ENCODE assay signal across 30 cellular contexts in genomic region chr15:78822514-78822913, GRCh38. TPM values are rescaled to one million over a fixed set of nuclear protein-coding genes. Genes with fewer than 3 reads are reported as not detected.
"Had no signal": no experiment of that assay in that cellular context is flagged by ENCODE, and none has a peak within 500 bp of the region (broad histone marks: within the 10 kb centered on the region; RNA-seq: fewer than 3 reads in every experiment).

No MANE protein-coding gene starts in this region.

- H3K9me3 ChIP-seq: left ventricle myocardium inferior, ovary, uterus had no signal

- H3K36me3 ChIP-seq: cardiac muscle cell, left ventricle myocardium inferior, ovary, uterus, WERI-Rb-1 had no signal

- H3K4me3 ChIP-seq: cardiac muscle cell, left ventricle myocardium inferior, lung, ovary, skin epidermis, uterus had no signal

- ATAC-seq: activated T-helper 17 cell treated with anti-CD3 and anti-CD28 coated beads, Interleukin-2, amount 50 U/mL, for 72 hours; esophagus mucosa; naive thymus-derived CD4-positive, alpha-beta T cell; sciatic nerve; stimulated activated memory B cell treated with anti-CD40 and anti-IgM and Interleukin-4, amounts not matched to agents 10 μg/mL and 1 μg/mL and 100 μg/mL, for 72 hours; stimulated activated naive CD8-positive, alpha-beta T cell treated with anti-CD3 and anti-CD28 coated beads, Interleukin-15, amount 100 ng/mL, for 72 hours had no signal

- DNase-seq: activated CD4-positive, alpha-beta memory T cell treated with anti-CD3 and anti-CD28 coated beads, Interleukin-2, amount 10 ng/mL, durations not matched to agents 7 days and 5 days; activated CD4-positive, alpha-beta T cell treated with anti-CD3 and anti-CD28 coated beads, Interleukin-2, amount 10 ng/mL, durations not matched to agents 24 days and 14 days; activated CD4-positive, CD25-positive, alpha-beta regulatory T cell treated with anti-CD3 and anti-CD28 coated beads, Interleukin-2, amount 50 U/mL, for 72 hours; activated CD8-positive, alpha-beta memory T cell treated with anti-CD3 and anti-CD28 coated beads, Interleukin-2, amount 50 U/mL, for 48 hours; activated gamma-delta T cell treated with Interleukin-2 at 50 U/mL for 16 hours; activated naive CD4-positive, alpha-beta T cell treated with anti-CD3 and anti-CD28 coated beads, Interleukin-2, amount 50 U/mL, for 16 hours; activated T-cell treated with anti-CD3 and anti-CD28 coated beads, Interleukin-2, amount 50 U/mL, for 24 hours; anterior cingulate cortex; cerebellar nuclear complex; cortex of kidney; endodermal cell; left ventricle myocardium inferior; naive thymus-derived CD4-positive, alpha-beta T cell; ovary; retina; stimulated activated CD4-positive, alpha-beta T cell treated with anti-CD3 and anti-CD28 coated beads, Interleukin-12 subunit alpha, Interleukin-12 subunit beta, amount 100 ng/mL, for 4 hours; stimulated activated CD4-positive, alpha-beta T cell treated with anti-CD3 and anti-CD28 coated beads, Interleukin-4, amount 100 ng/mL, for 4 hours; stimulated activated CD8-positive, alpha-beta memory T cell treated with anti-CD3 and anti-CD28 coated beads, Interleukin-4, amount 100 ng/mL, for 48 hours; stimulated activated naive CD8-positive, alpha-beta T cell treated with anti-CD3 and anti-CD28 coated beads, Interleukin-15, amount 100 ng/mL, for 72 hours; substantia nigra; T-helper 9 cell; uterus; WERI-Rb-1 had no signal

- H3K4me1 ChIP-seq: uterus had no signal

- H3K27ac ChIP-seq: cardiac muscle cell, left ventricle myocardium inferior, ovary, skin epidermis, uterus, WERI-Rb-1 had no signal

- H3K27me3 ChIP-seq: cardiac muscle cell, ovary, uterus had no signal

RNA-seq across cellular contexts. Expression of gene ADAMTS7, which starts 11.2 kb away (rescaled TPM):
- polyA plus RNA-seq: naive thymus-derived CD4-positive, alpha-beta T cell had no signal
